ENCODE assay signal across 8 cellular contexts in the genomic region with DNA sequence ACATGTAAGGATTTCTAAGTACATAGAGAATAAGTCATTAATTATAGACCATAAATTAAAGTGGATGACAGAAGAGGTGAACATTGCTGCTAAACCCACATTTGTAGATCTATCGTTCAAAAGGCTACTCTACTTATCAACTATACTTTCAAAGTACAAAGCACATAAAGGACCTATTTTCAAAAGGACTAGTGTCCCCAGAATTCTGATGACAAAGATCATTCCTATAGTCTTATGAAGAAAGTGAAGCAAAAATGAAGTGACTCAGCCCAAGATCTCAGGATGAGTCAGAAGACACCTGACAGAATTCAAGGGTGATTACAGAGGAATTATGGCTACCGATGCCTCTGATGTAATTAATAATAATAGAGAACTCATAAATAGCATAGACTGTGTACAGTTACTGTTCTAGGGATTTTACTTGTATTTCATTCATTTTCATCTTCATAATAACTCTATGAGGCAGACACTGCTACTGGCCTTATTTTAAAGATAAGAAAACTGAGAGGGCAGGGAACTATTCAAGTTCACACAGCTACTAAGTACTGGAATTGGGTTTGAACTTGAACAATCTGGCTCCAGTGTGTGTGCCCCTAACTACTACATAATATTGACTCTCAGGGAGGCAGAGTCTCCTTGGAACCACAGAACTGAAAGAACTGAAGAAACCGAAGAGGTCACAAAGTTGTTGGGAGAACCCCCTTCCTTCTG. TPM values are rescaled to one million over a fixed set of nuclear protein-coding genes. Genes with fewer than 3 reads are reported as not detected.
A peak's percentile ranks its signal among the peaks of the same experiment; 100 is the strongest.
DNase-seq lines count a peak whose midpoint lies in the region; ATAC-seq, FAIRE-seq and TF ChIP-seq lines count a peak whose summit lies in the region.
"Had no signal": no experiment of that assay in that cellular context is flagged by ENCODE, and none has a peak within 500 bp of the region (broad histone marks: within the 10 kb centered on the region; RNA-seq: fewer than 3 reads in every experiment).

No MANE protein-coding gene starts in this region.

- POLR2A ChIA-PET in CD8-positive, alpha-beta T cell (lab: Charles Lee): interaction anchor here (0.5 kb wide), 1 partner anchor 29 kb away, joined by 3 read pairs; no protein-coding TSS in a partner anchor

- H3K27me3 Mint-ChIP-seq in CD8-positive, alpha-beta T cell (ENCODE audit: low read depth): no peaks in the 10 kb centered on the region

- no peaks in the 10 kb centered on the region for H3K36me3 Mint-ChIP-seq in CD8-positive, alpha-beta T cell

- H3K4me3 ChIP-seq in CD8-positive, alpha-beta T cell (ENCODE audit: low read depth, low read length): no peak overlapping the region

- no peak overlapping the region for H3K4me3 Mint-ChIP-seq in CD8-positive, alpha-beta T cell

- no peak overlapping the region for H3K27ac Mint-ChIP-seq in CD8-positive, alpha-beta T cell

- no peak for DNase-seq in GM19239 (ENCODE audit: insufficient read length, low spot score)
- peak; percentile 84 for DNase-seq in RKO (ENCODE audit: low spot score)
- peak; percentile 64 for DNase-seq in renal cortical epithelial cell (ENCODE audit: low read depth)
- DNase-seq in NCI-H2081 (lab: John Stamatoyannopoulos, UW): no peak
- no peak for DNase-seq in CD8-positive, alpha-beta T cell
- DNase-seq in NK-92 treated with Interleukin-12 subunit alpha and Interleukin-12 subunit beta, amount 100 ng/mL, for 24 hours (lab: John Stamatoyannopoulos, UW): no peak
- DNase-seq: NCI-H1092 had no signal

- FAIRE-seq in GM19239 (lab: Jason Lieb, UNC): peak; percentile 54

- intact Hi-C loops in CD8-positive, alpha-beta T cell (cut with DNase I, micrococcal nuclease): no loop called here

- no peaks in the 10 kb centered on the region for H3K9me3 Mint-ChIP-seq in CD8-positive, alpha-beta T cell

- H3K4me1 Mint-ChIP-seq in CD8-positive, alpha-beta T cell (ENCODE audit: low read depth): peaks cover 8% of the 10 kb centered on the region

- H3K36me3 ChIP-seq in CD8-positive, alpha-beta T cell (ENCODE audit: insufficient read depth, low read length): no peaks in the 10 kb centered on the region

- no peak overlapping the region for H3K27ac ChIP-seq in CD8-positive, alpha-beta T cell (ENCODE audit: low read depth, low read length)

- no peak for TF ChIP-seq CTCF in CD8-positive, alpha-beta T cell (IDR thresholded peaks at IDR 0.05)

- CTCF ChIA-PET in CD8-positive, alpha-beta T cell (lab: Charles Lee): no interaction called here

- no peaks in the 10 kb centered on the region for H3K9me3 ChIP-seq in CD8-positive, alpha-beta T cell (ENCODE audit: low read length)

- no peaks in the 10 kb centered on the region for H3K27me3 ChIP-seq in CD8-positive, alpha-beta T cell (ENCODE audit: insufficient read depth, low read length)

- H3K4me1 ChIP-seq in CD8-positive, alpha-beta T cell (ENCODE audit: insufficient read depth, low read length): no peaks in the 10 kb centered on the region

- ATAC-seq in HG02798 (IDR thresholded peaks at IDR 0.05; ENCODE audit: poor library complexity, unreplicated experiment): peak; percentile 87
- ATAC-seq in CD8-positive, alpha-beta T cell: no peak

RNA-seq across cellular contexts. Expression of a gene that starts 17.1 kb away (rescaled TPM):
- total RNA-seq in renal cortical epithelial cell: 21.9 and 44.6 TPM in 2 replicates
- total RNA-seq in CD8-positive, alpha-beta T cell: 1 to 10 TPM; 3.1 to 4.5 TPM

Comparison
In these comparisons a context has a peak if more than half of its experiments do, and no peak if none do; other contexts are left out.
1. DNase-seq: peak in RKO (single experiment) and renal cortical epithelial cell (single experiment); none in GM19239 (single experiment), NCI-H2081 (0 of 2), CD8-positive, alpha-beta T cell (0 of 7) and NK-92 treated with Interleukin-12 subunit alpha and Interleukin-12 subunit beta, amount 100 ng/mL, for 24 hours (single experiment).